In the genomic region with DNA sequence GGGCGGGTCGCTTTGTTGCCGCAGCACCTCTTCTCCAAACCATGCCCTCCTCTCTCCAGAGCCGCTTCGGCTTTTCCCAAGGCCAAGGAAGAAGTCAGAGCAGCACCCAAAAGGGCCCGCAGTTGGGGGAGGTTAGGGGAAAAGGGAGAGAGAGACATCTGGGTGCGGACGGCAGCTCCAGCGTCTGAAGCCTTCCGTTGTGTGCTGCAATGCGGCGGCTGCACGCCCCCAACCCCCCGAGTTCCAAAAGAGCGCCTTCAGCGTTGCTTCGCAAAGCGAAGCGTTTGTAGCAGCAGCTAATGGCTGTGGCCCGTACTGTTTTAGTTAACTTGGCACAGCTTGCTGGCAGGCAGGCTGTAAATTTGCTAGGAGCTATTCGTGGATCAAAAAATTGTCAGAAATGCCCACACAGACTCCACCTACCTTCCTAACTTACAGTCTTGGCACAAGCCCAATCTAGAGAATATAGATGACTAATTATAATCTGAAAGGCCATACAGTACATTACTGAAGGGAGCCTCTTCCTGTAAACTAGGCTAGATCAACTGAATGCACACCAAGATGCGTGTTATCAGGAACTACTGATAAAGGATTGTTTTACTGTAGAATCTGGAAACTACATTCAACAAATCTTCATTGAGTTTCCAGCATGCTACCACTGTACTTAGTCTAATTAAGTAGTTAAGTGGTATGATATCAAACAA, we compare ENCODE assay signal across 1 cellular context.
TF ChIP-seq lines count a peak whose summit lies in the region.

No MANE protein-coding gene starts in this region.

TF ChIP-seq in GM12878, 131 proteins besides CTCF, POLR2A, EP300 and RAD21 (continued from another document):
- TF ChIP-seq CEBPZ (IDR thresholded peaks at IDR 0.05; ENCODE audit: low read depth, low read length) (no peak), TAF1 (IDR thresholded peaks at IDR 0.05; ENCODE audit: borderline replicate concordance, low read depth, low read length) (peak; percentile 25; the same call in 1 of the 2 replicates), YBX1 (IDR thresholded peaks at IDR 0.05) (no peak), MXI1 (IDR thresholded peaks at IDR 0.05; ENCODE audit: low read depth, low read length) (peak; percentile 51; the same call in 1 of the 2 replicates), NKRF (conservative IDR thresholded peaks at IDR 0.05) (0 out of 2 replicates have a peak, but pooled peaks have one; percentile 43), HDGF (IDR thresholded peaks at IDR 0.05) (no peak; the same call in 1 of the 2 replicates), MEF2B (IDR thresholded peaks at IDR 0.05; ENCODE audit: partially characterized antibody, poor library complexity, severe bottlenecking) (peak; percentile 41), DPF2 (IDR thresholded peaks at IDR 0.05) (peak; percentile 46; the same call in 1 of the 2 replicates), LARP7 (IDR thresholded peaks at IDR 0.05) (0 out of 2 replicates have a peak, but pooled peaks have one; percentile 78), PML (IDR thresholded peaks at IDR 0.05; ENCODE audit: low read length) (peak; percentile 72; the same call in 1 of the 2 replicates), ETV6 (conservative IDR thresholded peaks at IDR 0.05 in 1 of 2, IDR thresholded peaks at IDR 0.05 in 1 of 2; ENCODE audit: borderline replicate concordance in 1 of 2, low read depth in 1 of 2) (no peak), RCOR1 (conservative IDR thresholded peaks at IDR 0.05; ENCODE audit: low read depth, low read length) (no peak), ZNF687 (IDR thresholded peaks at IDR 0.05) (0 out of 2 replicates have a peak, but pooled peaks have one; percentile 5), KAT2A (conservative IDR thresholded peaks at IDR 0.05; ENCODE audit: control insufficient read depth, low read depth, low read length) (no peak), BCL11A (IDR thresholded peaks at IDR 0.05; ENCODE audit: low read depth, low read length) (no peak), IKZF2 (IDR thresholded peaks at IDR 0.05) (0 out of 4 replicates have a peak, but pooled peaks of 1 of the 2 experiments have one; percentile 37), ZNF592 (IDR thresholded peaks at IDR 0.05) (no peak), MLLT1 (IDR thresholded peaks at IDR 0.05) (peak; percentile 79), SREBF1 (IDR thresholded peaks at IDR 0.05; ENCODE audit: low read length) (no peak), GATAD2B (conservative IDR thresholded peaks at IDR 0.05; ENCODE audit: low read depth) (0 out of 2 replicates have a peak, but pooled peaks have one; percentile 3), EED (IDR thresholded peaks at IDR 0.05; ENCODE audit: low read depth) (peak; percentile 14; the same call in 1 of the 2 replicates), ZBED1 (IDR thresholded peaks at IDR 0.05; ENCODE audit: borderline replicate concordance) (no peak), POLR2AphosphoS5 (IDR thresholded peaks at IDR 0.05; ENCODE audit: low read length) (peak; percentile 73)
- TF ChIP-seq, protein P1, sequence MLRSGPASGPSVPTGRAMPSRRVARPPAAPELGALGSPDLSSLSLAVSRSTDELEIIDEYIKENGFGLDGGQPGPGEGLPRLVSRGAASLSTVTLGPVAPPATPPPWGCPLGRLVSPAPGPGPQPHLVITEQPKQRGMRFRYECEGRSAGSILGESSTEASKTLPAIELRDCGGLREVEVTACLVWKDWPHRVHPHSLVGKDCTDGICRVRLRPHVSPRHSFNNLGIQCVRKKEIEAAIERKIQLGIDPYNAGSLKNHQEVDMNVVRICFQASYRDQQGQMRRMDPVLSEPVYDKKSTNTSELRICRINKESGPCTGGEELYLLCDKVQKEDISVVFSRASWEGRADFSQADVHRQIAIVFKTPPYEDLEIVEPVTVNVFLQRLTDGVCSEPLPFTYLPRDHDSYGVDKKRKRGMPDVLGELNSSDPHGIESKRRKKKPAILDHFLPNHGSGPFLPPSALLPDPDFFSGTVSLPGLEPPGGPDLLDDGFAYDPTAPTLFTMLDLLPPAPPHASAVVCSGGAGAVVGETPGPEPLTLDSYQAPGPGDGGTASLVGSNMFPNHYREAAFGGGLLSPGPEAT (IDR thresholded peaks at IDR 0.05; ENCODE audit: low read depth) = peak; percentile 18; the same call in 1 of the 2 replicates
- TF ChIP-seq, protein P2, sequence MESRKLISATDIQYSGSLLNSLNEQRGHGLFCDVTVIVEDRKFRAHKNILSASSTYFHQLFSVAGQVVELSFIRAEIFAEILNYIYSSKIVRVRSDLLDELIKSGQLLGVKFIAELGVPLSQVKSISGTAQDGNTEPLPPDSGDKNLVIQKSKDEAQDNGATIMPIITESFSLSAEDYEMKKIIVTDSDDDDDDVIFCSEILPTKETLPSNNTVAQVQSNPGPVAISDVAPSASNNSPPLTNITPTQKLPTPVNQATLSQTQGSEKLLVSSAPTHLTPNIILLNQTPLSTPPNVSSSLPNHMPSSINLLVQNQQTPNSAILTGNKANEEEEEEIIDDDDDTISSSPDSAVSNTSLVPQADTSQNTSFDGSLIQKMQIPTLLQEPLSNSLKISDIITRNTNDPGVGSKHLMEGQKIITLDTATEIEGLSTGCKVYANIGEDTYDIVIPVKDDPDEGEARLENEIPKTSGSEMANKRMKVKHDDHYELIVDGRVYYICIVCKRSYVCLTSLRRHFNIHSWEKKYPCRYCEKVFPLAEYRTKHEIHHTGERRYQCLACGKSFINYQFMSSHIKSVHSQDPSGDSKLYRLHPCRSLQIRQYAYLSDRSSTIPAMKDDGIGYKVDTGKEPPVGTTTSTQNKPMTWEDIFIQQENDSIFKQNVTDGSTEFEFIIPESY (IDR thresholded peaks at IDR 0.05) = peak; percentile 30; the same call in 1 of the 2 replicates
TF ChIP-seq in GM12878: peak in this region for 17.
